ENCODE assay signal across 8 cellular contexts in genomic region chr5:132500931-132501628, GRCh38. TPM values are rescaled to one million over a fixed set of nuclear protein-coding genes. Genes with fewer than 3 reads are reported as not detected.
DNase-seq lines count a peak whose midpoint lies in the region; ATAC-seq and TF ChIP-seq lines count a peak whose summit lies in the region.

No MANE protein-coding gene starts in this region.

- H3K4me3 ChIP-seq in HFF-Myc (replicated peaks; ENCODE audit: low read depth, low read length) (no peak overlapping the region), muscle layer of colon (ENCODE audit: low read depth in 1 of 2, low read length in 2 of 2) (no peak overlapping the region), subcutaneous abdominal adipose tissue (ENCODE audit: low read depth in 1 of 5, low read length in 5 of 5) (no peak overlapping the region)

- peak overlapping the region; percentile 36 for H3K27ac ChIP-seq in muscle layer of colon (ENCODE audit: low read depth, low read length)
- peak overlapping the region; percentile 98 for H3K27ac ChIP-seq in subcutaneous abdominal adipose tissue (ENCODE audit: low read depth, low read length)

- H3K36me3 Mint-ChIP-seq in activated CD8-positive, alpha-beta T cell treated with anti-CD3 and anti-CD28 coated beads, Interleukin-2, amount 10 ng/mL, durations not matched to agents 7 days and 5 days (ENCODE audit: low read depth), result no peaks in the 10 kb centered on the region
- H3K36me3 Mint-ChIP-seq in endothelial cell (ENCODE audit: low read depth, unreplicated experiment), result no peaks in the 10 kb centered on the region

- peak; percentile 55 for DNase-seq in G401 (ENCODE audit: low spot score)
- no peak for DNase-seq in HFF-Myc (ENCODE audit: extremely low read depth, low read depth)
- peak; percentile 12 for DNase-seq in NCI-H526 treated with DMSO at 0.1 percent for 48 hours (lab: John Stamatoyannopoulos, UW)
- peak; percentile 85 for DNase-seq in activated CD8-positive, alpha-beta T cell treated with anti-CD3 and anti-CD28 coated beads, Interleukin-2, amount 10 ng/mL, durations not matched to agents 7 days and 5 days
- DNase-seq in endothelial cell (ENCODE audit: low spot score), result peak; percentile 57
- DNase-seq in GM19240 (ENCODE audit: insufficient read length, low spot score), result no peak

- POLR2A ChIA-PET in activated CD8-positive, alpha-beta T cell treated with anti-CD3 and anti-CD28 coated beads, Interleukin-2, amount 10 ng/mL, durations not matched to agents 7 days and 5 days (lab: Charles Lee), result interaction anchor here (0.6 to 18.3 kb wide), 8 partner anchors 8 to 114 kb away, joined by 3 to 720 read pairs (median 4); partner anchors contain the start of gene IRF1

- peak overlapping the region; percentile 81 for H3K27ac Mint-ChIP-seq in activated CD8-positive, alpha-beta T cell treated with anti-CD3 and anti-CD28 coated beads, Interleukin-2, amount 10 ng/mL, durations not matched to agents 7 days and 5 days
- no peak overlapping the region for H3K27ac Mint-ChIP-seq in endothelial cell (ENCODE audit: unreplicated experiment)

- H3K4me1 ChIP-seq in muscle layer of colon (ENCODE audit: insufficient read depth, low read length) (peaks cover 30% of the 10 kb centered on the region), subcutaneous abdominal adipose tissue (ENCODE audit: control insufficient read depth in 5 of 5, insufficient read depth in 5 of 5, low read length in 5 of 5) (peaks cover 13 to 38% (median 28%) of the 10 kb centered on the region in 5 donors)

- peak; percentile 25 for ATAC-seq in activated CD8-positive, alpha-beta T cell treated with anti-CD3 and anti-CD28 coated beads, Interleukin-2, amount 10 ng/mL, durations not matched to agents 7 days and 5 days

- H3K9me3 ChIP-seq in muscle layer of colon (ENCODE audit: low read length) (no peaks in the 10 kb centered on the region), subcutaneous abdominal adipose tissue (ENCODE audit: control insufficient read depth in 5 of 5, low read length in 5 of 5) (no peaks in the 10 kb centered on the region)

- TF ChIP-seq CTCF in HFF-Myc (IDR thresholded peaks at IDR 0.05; ENCODE audit: low read depth, low read length, missing control alignments) (peak; percentile 74), endothelial cell (IDR thresholded peaks at IDR 0.05; ENCODE audit: unreplicated experiment) (peak; percentile 85)

- H3K27me3 ChIP-seq in muscle layer of colon (ENCODE audit: control insufficient read depth in 1 of 2, insufficient read depth in 2 of 2, low read length in 2 of 2), result no peaks in the 10 kb centered on the region
- no peaks in the 10 kb centered on the region for H3K27me3 ChIP-seq in subcutaneous abdominal adipose tissue (ENCODE audit: control insufficient read depth in 5 of 5, insufficient read depth in 4 of 5, low read length in 5 of 5)

- H3K9me3 Mint-ChIP-seq in activated CD8-positive, alpha-beta T cell treated with anti-CD3 and anti-CD28 coated beads, Interleukin-2, amount 10 ng/mL, durations not matched to agents 7 days and 5 days (ENCODE audit: insufficient read depth), result no peaks in the 10 kb centered on the region
- H3K9me3 Mint-ChIP-seq in endothelial cell (ENCODE audit: unreplicated experiment), result no peaks in the 10 kb centered on the region

- H3K27me3 Mint-ChIP-seq in activated CD8-positive, alpha-beta T cell treated with anti-CD3 and anti-CD28 coated beads, Interleukin-2, amount 10 ng/mL, durations not matched to agents 7 days and 5 days (ENCODE audit: low read depth), result peaks cover 5% of the 10 kb centered on the region
- peaks cover 6% of the 10 kb centered on the region for H3K27me3 Mint-ChIP-seq in endothelial cell (ENCODE audit: unreplicated experiment)

- H3K9ac ChIP-seq in muscle layer of colon (ENCODE audit: low read length), result no peak overlapping the region
- H3K9ac ChIP-seq in subcutaneous abdominal adipose tissue (ENCODE audit: low read length in 5 of 5), result peak overlapping the region in 2 of 5 donors; percentile 38 to 46

- CTCF ChIA-PET in activated CD8-positive, alpha-beta T cell treated with anti-CD3 and anti-CD28 coated beads, Interleukin-2, amount 10 ng/mL, durations not matched to agents 7 days and 5 days (lab: Charles Lee), result interaction anchor here (0.6 to 13.6 kb wide), 53 partner anchors 8 to 440 kb away, joined by 3 to 400 read pairs (median 4); partner anchors contain the start of genes IRF1 and SLC22A5

- H3K4me1 Mint-ChIP-seq in activated CD8-positive, alpha-beta T cell treated with anti-CD3 and anti-CD28 coated beads, Interleukin-2, amount 10 ng/mL, durations not matched to agents 7 days and 5 days (ENCODE audit: low read depth), result peaks cover 45% of the 10 kb centered on the region
- no peaks in the 10 kb centered on the region for H3K4me1 Mint-ChIP-seq in endothelial cell (ENCODE audit: unreplicated experiment)

- in situ Hi-C loops in G401 (cut with HindIII; ENCODE audit: low sequenced_read_pairs), result no loop called here

- no peaks in the 10 kb centered on the region for H3K36me3 ChIP-seq in muscle layer of colon (ENCODE audit: insufficient read depth, low read length)
- no peaks in the 10 kb centered on the region for H3K36me3 ChIP-seq in subcutaneous abdominal adipose tissue (ENCODE audit: control insufficient read depth in 5 of 5, insufficient read depth in 5 of 5, low read length in 5 of 5)

- H3K4me3 Mint-ChIP-seq in activated CD8-positive, alpha-beta T cell treated with anti-CD3 and anti-CD28 coated beads, Interleukin-2, amount 10 ng/mL, durations not matched to agents 7 days and 5 days, result no peak overlapping the region
- H3K4me3 Mint-ChIP-seq in endothelial cell (ENCODE audit: unreplicated experiment), result no peak overlapping the region

RNA-seq across cellular contexts. Expression of gene IRF1, which starts 10.5 kb away (rescaled TPM):
- total RNA-seq in G401 (2014; rRNA removed; shearing (Covaris generic)), result 9.2 and 13.4 TPM in 2 replicates
- total RNA-seq in activated CD8-positive, alpha-beta T cell treated with anti-CD3 and anti-CD28 coated beads, Interleukin-2, amount 10 ng/mL, durations not matched to agents 7 days and 5 days, result 100 to 1,000 TPM; 221 to 228 TPM
- total RNA-seq in endothelial cell (ENCODE audit: unreplicated experiment), result 7.1 TPM

RNA-seq across cellular contexts. Expression of gene IL5, which starts 42.2 kb away (rescaled TPM):
- total RNA-seq in G401 (2014; rRNA removed; shearing (Covaris generic)), result not detected in 2 replicates
- under 1 TPM in 1 of 2 experiments, not detected in 1; 0.71 TPM for total RNA-seq in activated CD8-positive, alpha-beta T cell treated with anti-CD3 and anti-CD28 coated beads, Interleukin-2, amount 10 ng/mL, durations not matched to agents 7 days and 5 days
- total RNA-seq in endothelial cell (ENCODE audit: unreplicated experiment), result not detected

RNA-seq across cellular contexts. Expression of gene RAD50, which starts 55.7 kb away (rescaled TPM):
- 11.4 and 39.4 TPM in 2 replicates for total RNA-seq in G401 (2014; rRNA removed; shearing (Covaris generic))
- total RNA-seq in activated CD8-positive, alpha-beta T cell treated with anti-CD3 and anti-CD28 coated beads, Interleukin-2, amount 10 ng/mL, durations not matched to agents 7 days and 5 days, result 10 to 100 TPM; 30.4 to 34.5 TPM
- 20.0 TPM for total RNA-seq in endothelial cell (ENCODE audit: unreplicated experiment)

Comparison
In these comparisons a context has a peak if more than half of its experiments do, and no peak if none do; other contexts are left out.
1. DNase-seq: peak in G401 (single experiment), NCI-H526 treated with DMSO at 0.1 percent for 48 hours (single experiment), activated CD8-positive, alpha-beta T cell treated with anti-CD3 and anti-CD28 coated beads, Interleukin-2, amount 10 ng/mL, durations not matched to agents 7 days and 5 days (single experiment) and endothelial cell (single experiment); none in HFF-Myc (single experiment) and GM19240 (single experiment).
2. RNA of gene IRF1, which starts 10.5 kb away (total RNA-seq): 221 to 228 TPM in activated CD8-positive, alpha-beta T cell treated with anti-CD3 and anti-CD28 coated beads, Interleukin-2, amount 10 ng/mL, durations not matched to agents 7 days and 5 days; 9.2 to 13.4 TPM in G401 and 7.1 TPM in endothelial cell (single experiment); every median in the first group is over 10 times any median in the second.